ENCODE assay signal across 1 cellular context in the genomic region with DNA sequence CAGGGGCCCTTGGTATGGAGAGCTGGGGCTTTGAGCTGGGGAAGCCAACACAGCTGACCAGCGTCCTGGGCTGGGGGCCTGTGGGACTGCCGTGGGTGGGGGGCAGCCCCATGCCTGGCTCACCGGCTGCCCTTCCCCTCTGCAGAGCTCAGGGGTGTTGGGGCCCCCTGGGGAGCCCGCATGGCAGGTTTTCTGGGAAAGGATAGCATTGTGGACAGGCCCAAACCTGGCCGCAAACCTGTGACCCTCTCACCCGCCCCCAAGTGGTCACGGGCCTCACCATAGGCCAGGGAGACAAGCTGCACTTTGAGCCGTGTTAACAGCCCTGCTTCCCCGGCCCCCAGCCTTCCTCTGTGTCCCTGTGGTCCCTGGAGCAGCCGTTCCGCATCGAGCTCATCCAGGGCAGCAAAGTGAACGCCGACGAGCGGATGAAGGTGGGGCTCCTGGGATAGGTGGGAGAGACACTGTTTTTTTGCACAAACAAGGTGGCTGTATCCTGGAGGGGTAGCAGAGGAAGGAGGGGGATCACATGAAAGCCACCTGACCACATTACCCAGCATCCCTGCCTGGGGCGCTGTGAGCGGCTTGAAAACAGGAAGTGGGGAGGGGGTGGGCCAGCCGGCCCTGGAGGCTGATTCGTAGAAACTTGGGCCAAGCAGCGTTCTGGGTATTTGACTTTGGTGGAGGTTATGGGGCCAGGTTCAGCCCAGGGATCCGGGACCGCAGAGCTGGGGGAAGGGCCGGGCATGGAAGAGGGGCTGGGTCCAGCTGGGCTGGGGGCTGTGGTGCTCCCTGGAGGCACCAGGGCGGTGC.
TF ChIP-seq lines count a peak whose summit lies in the region.

No MANE protein-coding gene starts in this region.

TF ChIP-seq in HepG2, 621 proteins besides CTCF, POLR2A, EP300 and RAD21 (continued from another document and continues in another):
- TF ChIP-seq ZZZ3 (CRISPR knock-in tag; IDR thresholded peaks at IDR 0.05; ENCODE audit: borderline replicate concordance) = peak; percentile 84; the same call in 1 of the 2 replicates
- TF ChIP-seq GTF3A (CRISPR knock-in tag; conservative IDR thresholded peaks at IDR 0.05) = peak; percentile 96; the same call in 1 of the 2 replicates
- TF ChIP-seq ATF1 (CRISPR knock-in tag; IDR thresholded peaks at IDR 0.05) = no peak
- TF ChIP-seq SIX4 (CRISPR knock-in tag; IDR thresholded peaks at IDR 0.05) = 0 out of 2 replicates have a peak, but pooled peaks have one; percentile 21
- TF ChIP-seq KDM2A (CRISPR knock-in tag; IDR thresholded peaks at IDR 0.05; ENCODE audit: borderline replicate concordance, low read depth) = peak; percentile 72; the same call in 1 of the 2 replicates
- TF ChIP-seq DR1 (CRISPR knock-in tag; IDR thresholded peaks at IDR 0.05) = peak; percentile 62; the same call in 1 of the 2 replicates
- TF ChIP-seq SMARCE1 (IDR thresholded peaks at IDR 0.05; ENCODE audit: borderline replicate concordance) = no peak
- no peak for TF ChIP-seq ZEB1 (IDR thresholded peaks at IDR 0.05; ENCODE audit: insufficient replicate concordance, low read depth)
- TF ChIP-seq KDM6A (CRISPR knock-in tag; IDR thresholded peaks at IDR 0.05; ENCODE audit: low read depth) = peak; percentile 69
- no peak for TF ChIP-seq SNRNP70 (IDR thresholded peaks at IDR 0.05; ENCODE audit: low read depth, low read length)
- TF ChIP-seq, protein P1, sequence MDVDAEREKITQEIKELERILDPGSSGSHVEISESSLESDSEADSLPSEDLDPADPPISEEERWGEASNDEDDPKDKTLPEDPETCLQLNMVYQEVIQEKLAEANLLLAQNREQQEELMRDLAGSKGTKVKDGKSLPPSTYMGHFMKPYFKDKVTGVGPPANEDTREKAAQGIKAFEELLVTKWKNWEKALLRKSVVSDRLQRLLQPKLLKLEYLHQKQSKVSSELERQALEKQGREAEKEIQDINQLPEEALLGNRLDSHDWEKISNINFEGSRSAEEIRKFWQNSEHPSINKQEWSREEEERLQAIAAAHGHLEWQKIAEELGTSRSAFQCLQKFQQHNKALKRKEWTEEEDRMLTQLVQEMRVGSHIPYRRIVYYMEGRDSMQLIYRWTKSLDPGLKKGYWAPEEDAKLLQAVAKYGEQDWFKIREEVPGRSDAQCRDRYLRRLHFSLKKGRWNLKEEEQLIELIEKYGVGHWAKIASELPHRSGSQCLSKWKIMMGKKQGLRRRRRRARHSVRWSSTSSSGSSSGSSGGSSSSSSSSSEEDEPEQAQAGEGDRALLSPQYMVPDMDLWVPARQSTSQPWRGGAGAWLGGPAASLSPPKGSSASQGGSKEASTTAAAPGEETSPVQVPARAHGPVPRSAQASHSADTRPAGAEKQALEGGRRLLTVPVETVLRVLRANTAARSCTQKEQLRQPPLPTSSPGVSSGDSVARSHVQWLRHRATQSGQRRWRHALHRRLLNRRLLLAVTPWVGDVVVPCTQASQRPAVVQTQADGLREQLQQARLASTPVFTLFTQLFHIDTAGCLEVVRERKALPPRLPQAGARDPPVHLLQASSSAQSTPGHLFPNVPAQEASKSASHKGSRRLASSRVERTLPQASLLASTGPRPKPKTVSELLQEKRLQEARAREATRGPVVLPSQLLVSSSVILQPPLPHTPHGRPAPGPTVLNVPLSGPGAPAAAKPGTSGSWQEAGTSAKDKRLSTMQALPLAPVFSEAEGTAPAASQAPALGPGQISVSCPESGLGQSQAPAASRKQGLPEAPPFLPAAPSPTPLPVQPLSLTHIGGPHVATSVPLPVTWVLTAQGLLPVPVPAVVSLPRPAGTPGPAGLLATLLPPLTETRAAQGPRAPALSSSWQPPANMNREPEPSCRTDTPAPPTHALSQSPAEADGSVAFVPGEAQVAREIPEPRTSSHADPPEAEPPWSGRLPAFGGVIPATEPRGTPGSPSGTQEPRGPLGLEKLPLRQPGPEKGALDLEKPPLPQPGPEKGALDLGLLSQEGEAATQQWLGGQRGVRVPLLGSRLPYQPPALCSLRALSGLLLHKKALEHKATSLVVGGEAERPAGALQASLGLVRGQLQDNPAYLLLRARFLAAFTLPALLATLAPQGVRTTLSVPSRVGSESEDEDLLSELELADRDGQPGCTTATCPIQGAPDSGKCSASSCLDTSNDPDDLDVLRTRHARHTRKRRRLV (CRISPR knock-in tag; IDR thresholded peaks at IDR 0.05) = no peak; the same call in 1 of the 2 replicates
- TF ChIP-seq PAWR (CRISPR knock-in tag; IDR thresholded peaks at IDR 0.05; ENCODE audit: borderline replicate concordance) = no peak
- peak; percentile 74; the same call in 1 of the 2 replicates for TF ChIP-seq MYC (CRISPR knock-in tag; IDR thresholded peaks at IDR 0.05; ENCODE audit: borderline replicate concordance)
- TF ChIP-seq KAT2B (IDR thresholded peaks at IDR 0.05; ENCODE audit: borderline replicate concordance, low read depth, low read length) = no peak
- no peak for TF ChIP-seq ZNF367 (CRISPR knock-in tag; IDR thresholded peaks at IDR 0.05; ENCODE audit: borderline replicate concordance)
- TF ChIP-seq ARNT2 (CRISPR knock-in tag; IDR thresholded peaks at IDR 0.05; ENCODE audit: low read depth) = no peak
- TF ChIP-seq UBTF (CRISPR knock-in tag; IDR thresholded peaks at IDR 0.05) = peak; percentile 80
- peak; percentile 83 for TF ChIP-seq ARID4A (CRISPR knock-in tag; IDR thresholded peaks at IDR 0.05; ENCODE audit: borderline replicate concordance)
- no peak for TF ChIP-seq GLI4 (CRISPR knock-in tag; IDR thresholded peaks at IDR 0.05; ENCODE audit: borderline replicate concordance)
- no peak; the same call in 1 of the 2 replicates for TF ChIP-seq ZNF891 (CRISPR knock-in tag; IDR thresholded peaks at IDR 0.05)
- no peak for TF ChIP-seq ZNF749 (CRISPR knock-in tag; IDR thresholded peaks at IDR 0.05; ENCODE audit: borderline replicate concordance)
- peak; percentile 96 for TF ChIP-seq HDAC1 (CRISPR knock-in tag; IDR thresholded peaks at IDR 0.05)
- no peak for TF ChIP-seq GABPA (IDR thresholded peaks at IDR 0.05; ENCODE audit: low read depth, low read length)
- TF ChIP-seq GABPA (CRISPR knock-in tag; IDR thresholded peaks at IDR 0.05; ENCODE audit: low read depth) = peak; percentile 89
- TF ChIP-seq ZNF652 (CRISPR knock-in tag; IDR thresholded peaks at IDR 0.05; ENCODE audit: borderline replicate concordance, low read depth) = no peak
- TF ChIP-seq NRL (CRISPR knock-in tag; IDR thresholded peaks at IDR 0.05; ENCODE audit: borderline replicate concordance) = peak; percentile 56; the same call in 1 of the 2 replicates
- no peak for TF ChIP-seq U2AF1 (optimal IDR thresholded peaks at IDR 0.05; ENCODE audit: low read depth, low read length)
- 0 out of 2 replicates have a peak, but pooled peaks have one; percentile 22 for TF ChIP-seq SRY (CRISPR knock-in tag; IDR thresholded peaks at IDR 0.05)
- TF ChIP-seq SMAD3 (CRISPR knock-in tag; IDR thresholded peaks at IDR 0.05) = 0 out of 2 replicates have a peak, but pooled peaks have one; percentile 22
- TF ChIP-seq GATAD1 (CRISPR knock-in tag; IDR thresholded peaks at IDR 0.05) = peak; percentile 92
- TF ChIP-seq, protein P2, sequence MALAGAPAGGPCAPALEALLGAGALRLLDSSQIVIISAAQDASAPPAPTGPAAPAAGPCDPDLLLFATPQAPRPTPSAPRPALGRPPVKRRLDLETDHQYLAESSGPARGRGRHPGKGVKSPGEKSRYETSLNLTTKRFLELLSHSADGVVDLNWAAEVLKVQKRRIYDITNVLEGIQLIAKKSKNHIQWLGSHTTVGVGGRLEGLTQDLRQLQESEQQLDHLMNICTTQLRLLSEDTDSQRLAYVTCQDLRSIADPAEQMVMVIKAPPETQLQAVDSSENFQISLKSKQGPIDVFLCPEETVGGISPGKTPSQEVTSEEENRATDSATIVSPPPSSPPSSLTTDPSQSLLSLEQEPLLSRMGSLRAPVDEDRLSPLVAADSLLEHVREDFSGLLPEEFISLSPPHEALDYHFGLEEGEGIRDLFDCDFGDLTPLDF (CRISPR knock-in tag; IDR thresholded peaks at IDR 0.05) = no peak
- no peak for TF ChIP-seq ZNF10 (CRISPR knock-in tag; IDR thresholded peaks at IDR 0.05; ENCODE audit: borderline replicate concordance, low read depth)
- peak; percentile 97 for TF ChIP-seq ZFX (CRISPR knock-in tag; IDR thresholded peaks at IDR 0.05; ENCODE audit: low read depth)
- peak; percentile 97 for TF ChIP-seq MLX (CRISPR knock-in tag; IDR thresholded peaks at IDR 0.05)
- TF ChIP-seq ZNF788 (CRISPR knock-in tag; IDR thresholded peaks at IDR 0.05; ENCODE audit: borderline replicate concordance) = peak; percentile 91; the same call in 1 of the 2 replicates
